ENCODE assay signal across 7 cellular contexts in the genomic region with DNA sequence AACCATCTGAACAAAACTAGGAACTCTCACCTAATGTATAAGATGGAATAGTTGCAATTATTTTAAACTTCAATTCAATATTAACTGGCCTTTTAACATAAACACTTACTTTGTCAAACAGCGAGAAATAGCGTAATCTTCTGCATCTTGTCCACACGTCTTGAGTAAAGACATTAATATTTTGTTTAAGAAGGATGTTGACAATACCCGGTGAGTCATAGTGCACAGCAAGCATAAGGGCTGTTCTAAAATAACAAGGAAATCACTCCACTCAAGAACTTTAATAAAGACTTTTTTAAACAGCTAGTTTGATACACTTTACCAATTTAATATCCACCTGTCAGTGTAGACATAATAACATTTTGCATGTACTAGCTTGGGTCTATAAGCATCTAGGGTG.
DNase-seq lines count a peak whose midpoint lies in the region; ATAC-seq, FAIRE-seq and TF ChIP-seq lines count a peak whose summit lies in the region.
"Not testable (repeated sequence)": the region's sequence is repeated elsewhere in the genome, so short reads cannot be mapped to it uniquely, and the experiment has no call there.

No MANE protein-coding gene starts in this region.

- not testable (repeated sequence) for FAIRE-seq in K562 (lab: Jason Lieb, UNC)

- not testable (repeated sequence) for TF ChIP-seq CTCF in 22Rv1 (IDR thresholded peaks at IDR 0.05); LNCaP clone FGC (IDR thresholded peaks at IDR 0.05; ENCODE audit: control insufficient read depth, extremely low read depth, insufficient read depth); PC-3 (conservative IDR thresholded peaks at IDR 0.05; ENCODE audit: low read depth, low read length); K562 (IDR thresholded peaks at IDR 0.05 in 2 of 3, conservative IDR thresholded peaks at IDR 0.05 in 1 of 3; ENCODE audit: insufficient read depth in 2 of 3, low read depth in 1 of 3, low read length in 3 of 3); left lung (IDR thresholded peaks at IDR 0.05)

- not testable (repeated sequence) for H3K79me2 ChIP-seq in PC-3 (ENCODE audit: low read length); K562 (ENCODE audit: control insufficient read depth, insufficient read depth, low read length)

- H3K4me2 ChIP-seq in PC-3 (ENCODE audit: low read length); K562 (ENCODE audit: insufficient read depth, low read length): not testable (repeated sequence)

- H3K36me3 ChIP-seq in PC-3 (ENCODE audit: low read depth, low read length); K562 (ENCODE audit: control insufficient read depth, insufficient read depth, low read length); left lung: not testable (repeated sequence)

- TF ChIP-seq EP300 in K562 (IDR thresholded peaks at IDR 0.05; ENCODE audit: low read length) = not testable (repeated sequence)

- intact Hi-C loops in PC-3 (cut with micrococcal nuclease); K562 (cut with micrococcal nuclease); left lung (cut with DNase I): not testable (repeated sequence)

- not testable (repeated sequence) for H2AFZ ChIP-seq in PC-3 (ENCODE audit: low read length); K562 (ENCODE audit: low read depth, low read length)

- not testable (repeated sequence) for TF ChIP-seq RAD21 in K562 (CRISPR knock-in tag; conservative IDR thresholded peaks at IDR 0.05 in 1 of 2, IDR thresholded peaks at IDR 0.05 in 1 of 2)

- H3F3A ChIP-seq in PC-3 (ENCODE audit: low read length, unreplicated experiment) = not testable (repeated sequence)

- whole genome bisulfite sequencing in K562 (ENCODE audit: insufficient coverage, low coverage, missing lambda C conversion rate) = 50% methylated on average over 4 of the region's 4 CpGs

- H4K20me1 ChIP-seq in PC-3 (ENCODE audit: low read length); K562 (replicated peaks; ENCODE audit: control insufficient read depth, insufficient read depth, low read length): not testable (repeated sequence)

- H3K27me3 ChIP-seq in PC-3 (ENCODE audit: low read length); K562 (ENCODE audit: control insufficient read depth in 2 of 2, insufficient read depth in 2 of 2, low read length in 2 of 2); left lung: not testable (repeated sequence)

- H3K9me1 ChIP-seq in K562 (ENCODE audit: control insufficient read depth, insufficient read depth, low read length) = not testable (repeated sequence)

- not testable (repeated sequence) for H3K9me2 ChIP-seq in PC-3 (replicated peaks; ENCODE audit: low read length)

- BruUV-seq in PC-3 (replicated peaks; lab: Mats Ljungman, UMichigan); K562 (replicated peaks; lab: Mats Ljungman, UMichigan): not testable (repeated sequence)

- peak; percentile 56 for DNase-seq in HT-29 (ENCODE audit: low spot score)
- DNase-seq in HT1080 (ENCODE audit: low read depth) = peak; percentile 30
- peak; percentile 10 for DNase-seq in LNCaP clone FGC (ENCODE audit: low read depth)
- peak; percentile 10 for DNase-seq in PC-3
- DNase-seq in K562 (ENCODE audit: extremely low read depth in 1 of 4, low spot score in 3 of 4); left lung: not testable (repeated sequence)

- in situ Hi-C loops in K562 (cut with MboI) = not testable (repeated sequence)

- not testable (repeated sequence) for H3K4me3 ChIP-seq in LNCaP clone FGC (ENCODE audit: low read depth, low read length); PC-3 (ENCODE audit: low read length); K562; left lung

- H3K9ac ChIP-seq in PC-3 (ENCODE audit: low read length); K562 (ENCODE audit: insufficient read depth in 1 of 2, low read depth in 2 of 2, low read length in 2 of 2): not testable (repeated sequence)

- H3K4me1 ChIP-seq in PC-3 (ENCODE audit: insufficient read depth, low read length); K562 (replicated peaks in 1 of 2; ENCODE audit: control insufficient read depth in 2 of 2, insufficient read depth in 2 of 2, low read length in 2 of 2); left lung: not testable (repeated sequence)

- not testable (repeated sequence) for TF ChIP-seq POLR2A in K562 (conservative IDR thresholded peaks at IDR 0.05)

- CTCF ChIA-PET in PC-3 (lab: Charles Lee); K562 (lab: Yijun Ruan, JAX; ENCODE audit: low intra/inter-chr PET ratio): not testable (repeated sequence)

- peak overlapping the region; percentile 37; the same call in 1 of the 2 replicates for H3K27ac ChIP-seq in 22Rv1
- not testable (repeated sequence) for H3K27ac ChIP-seq in PC-3 (ENCODE audit: low read length); K562 (ENCODE audit: extremely low read depth, low read depth, low read length); left lung

- not testable (repeated sequence) for H3K9me3 ChIP-seq in PC-3 (ENCODE audit: low read length); K562 (replicated peaks; ENCODE audit: control insufficient read depth, insufficient read depth, low read depth, low read length); left lung

- ATAC-seq in PC-3, K562: not testable (repeated sequence)
- ATAC-seq in left lung = peak; percentile 66

- POLR2A ChIA-PET in PC-3 (lab: Charles Lee; ENCODE audit: unreplicated experiment); K562 (lab: Yijun Ruan, JAX): not testable (repeated sequence)

TF ChIP-seq in K562, 482 proteins besides CTCF, POLR2A, EP300 and RAD21:
- TF ChIP-seq, protein P1, sequence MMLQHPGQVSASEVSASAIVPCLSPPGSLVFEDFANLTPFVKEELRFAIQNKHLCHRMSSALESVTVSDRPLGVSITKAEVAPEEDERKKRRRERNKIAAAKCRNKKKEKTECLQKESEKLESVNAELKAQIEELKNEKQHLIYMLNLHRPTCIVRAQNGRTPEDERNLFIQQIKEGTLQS (IDR thresholded peaks at IDR 0.05) = peak; percentile 40
- TF ChIP-seq, protein P1 (CRISPR knock-in tag; conservative IDR thresholded peaks at IDR 0.05) = not testable (repeated sequence)
